Comparison of ENCODE assay signal across 10 cellular contexts in genomic region chr13:97367427-97367826, GRCh38.
DNase-seq lines count a peak whose midpoint lies in the region; ATAC-seq and TF ChIP-seq lines count a peak whose summit lies in the region.
"Had no signal": no experiment of that assay in that cellular context is flagged by ENCODE, and none has a peak within 500 bp of the region (broad histone marks: within the 10 kb centered on the region; RNA-seq: fewer than 3 reads in every experiment).

No MANE protein-coding gene starts in this region.

- DNase-seq in T-cell (no peak), iPS-NIHi7 (ENCODE audit: extremely low spot score) (peak; percentile 21), COLO668 (lab: John Stamatoyannopoulos, UW; ENCODE audit: unreplicated experiment) (no peak), putamen (ENCODE audit: low spot score) (no peak)
- DNase-seq in activated naive CD4-positive, alpha-beta T cell treated with anti-CD3 and anti-CD28 coated beads, Interleukin-2, amount 50 U/mL, for 72 hours (ENCODE audit: low spot score in 2 of 2), result no peak
- DNase-seq: activated naive CD8-positive, alpha-beta T cell treated with anti-CD3 and anti-CD28 coated beads, Interleukin-2, amount 10 ng/mL, durations not matched to agents 7 days and 5 days; NCI-H510A treated with DMSO at 0.1 percent for 48 hours had no signal

- ATAC-seq in GM18505 (IDR thresholded peaks at IDR 0.05; ENCODE audit: unreplicated experiment) (peak; percentile 50), T-cell (replicated peaks in 1 of 4) (no peak), GM19395 (IDR thresholded peaks at IDR 0.05; ENCODE audit: unreplicated experiment) (no peak)
- ATAC-seq in activated naive CD4-positive, alpha-beta T cell treated with anti-CD3 and anti-CD28 coated beads, Interleukin-2, amount 50 U/mL, for 72 hours, result no peak

- no peaks in the 10 kb centered on the region for H3K27me3 ChIP-seq in skeletal muscle tissue (ENCODE audit: control insufficient read depth in 3 of 3, insufficient read depth in 3 of 3, low read length in 3 of 3)

- H3K27ac ChIP-seq in skeletal muscle tissue (ENCODE audit: low read depth, low read length), result peak overlapping the region; percentile 55

- H3K4me1 ChIP-seq in skeletal muscle tissue (ENCODE audit: control insufficient read depth in 3 of 3, insufficient read depth in 3 of 3, low read length in 3 of 3), result peaks cover 10 to 14% (median 10%) of the 10 kb centered on the region in 3 donors

- H3K4me3 ChIP-seq in skeletal muscle tissue (ENCODE audit: low read length in 3 of 3), result no peak overlapping the region

- TF ChIP-seq POLR2A in GM18505 (IDR thresholded peaks at IDR 0.05; ENCODE audit: borderline replicate concordance, extremely low read depth, insufficient read depth, insufficient read length), result no peak

- peaks cover 43% of the 10 kb centered on the region for H3K36me3 Mint-ChIP-seq in T-cell
- peaks cover 0 to 5% of the 10 kb centered on the region in 2 donors for H3K36me3 Mint-ChIP-seq in activated naive CD4-positive, alpha-beta T cell treated with anti-CD3 and anti-CD28 coated beads, Interleukin-2, amount 50 U/mL, for 72 hours

- peak overlapping the region; percentile 30 to 53 for H3K27ac Mint-ChIP-seq in T-cell
- H3K27ac Mint-ChIP-seq in activated naive CD4-positive, alpha-beta T cell treated with anti-CD3 and anti-CD28 coated beads, Interleukin-2, amount 50 U/mL, for 72 hours, result peak overlapping the region in 1 of 2 donors; percentile 8
- H3K27ac Mint-ChIP-seq: activated naive CD8-positive, alpha-beta T cell treated with anti-CD3 and anti-CD28 coated beads, Interleukin-2, amount 10 ng/mL, durations not matched to agents 7 days and 5 days had no signal

- POLR2A ChIA-PET in T-cell (lab: Charles Lee), result no interaction called here

- H3K4me1 Mint-ChIP-seq in T-cell, result peaks cover 21 to 26% (median 24%) of the 10 kb centered on the region in 3 donors

- peak overlapping the region in 1 of 3 donors; percentile 24 for H3K4me3 Mint-ChIP-seq in T-cell
- H3K4me3 Mint-ChIP-seq: activated naive CD8-positive, alpha-beta T cell treated with anti-CD3 and anti-CD28 coated beads, Interleukin-2, amount 10 ng/mL, durations not matched to agents 7 days and 5 days had no signal

- H3K9me3 Mint-ChIP-seq in T-cell, result no peaks in the 10 kb centered on the region
- no peaks in the 10 kb centered on the region for H3K9me3 Mint-ChIP-seq in activated naive CD4-positive, alpha-beta T cell treated with anti-CD3 and anti-CD28 coated beads, Interleukin-2, amount 50 U/mL, for 72 hours
- H3K9me3 Mint-ChIP-seq: activated naive CD8-positive, alpha-beta T cell treated with anti-CD3 and anti-CD28 coated beads, Interleukin-2, amount 10 ng/mL, durations not matched to agents 7 days and 5 days had no signal

- H3K9ac ChIP-seq in skeletal muscle tissue (ENCODE audit: low read depth in 1 of 3, low read length in 3 of 3), result peak overlapping the region in 1 of 3 donors; percentile 46

- CTCF ChIA-PET in T-cell (lab: Charles Lee), result interaction anchor here (0.7 to 3.6 kb wide), 3 partner anchors 8 to 1079 kb away, joined by 3 to 12 read pairs (median 8); no protein-coding TSS in a partner anchor

- H3K36me3 ChIP-seq in skeletal muscle tissue (ENCODE audit: control insufficient read depth in 3 of 3, insufficient read depth in 3 of 3, low read length in 3 of 3), result peaks cover 14 to 24% (median 23%) of the 10 kb centered on the region in 3 donors

- no peaks in the 10 kb centered on the region for H3K9me3 ChIP-seq in skeletal muscle tissue (ENCODE audit: control insufficient read depth in 3 of 3, low read length in 3 of 3)

- H3K27me3 Mint-ChIP-seq in T-cell, result no peaks in the 10 kb centered on the region
- H3K27me3 Mint-ChIP-seq: activated naive CD8-positive, alpha-beta T cell treated with anti-CD3 and anti-CD28 coated beads, Interleukin-2, amount 10 ng/mL, durations not matched to agents 7 days and 5 days had no signal
